18 cellular contexts compared by ENCODE assay signal in the genomic region with DNA sequence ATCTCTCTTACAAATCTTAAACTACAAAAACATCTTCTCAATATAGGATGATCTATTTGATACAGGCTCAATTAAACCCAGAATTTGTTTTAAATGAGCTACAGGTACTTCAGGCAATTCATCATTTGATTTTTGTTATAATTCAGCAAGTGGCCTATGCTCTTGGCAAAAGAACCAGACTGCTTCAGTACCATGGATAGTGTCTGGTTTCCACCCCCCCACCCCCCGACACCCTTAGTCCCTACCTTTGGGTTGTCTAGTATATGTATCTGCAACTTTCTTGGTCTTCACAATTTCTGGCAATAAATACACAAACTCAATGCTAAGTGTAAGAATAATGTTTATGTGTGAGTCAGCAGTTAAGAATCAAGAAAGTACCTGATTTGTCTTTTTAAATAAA.
A peak's percentile ranks its signal among the peaks of the same experiment; 100 is the strongest.
DNase-seq lines count a peak whose midpoint lies in the region; ATAC-seq, FAIRE-seq and TF ChIP-seq lines count a peak whose summit lies in the region.
"Had no signal": no experiment of that assay in that cellular context is flagged by ENCODE, and none has a peak within 500 bp of the region (broad histone marks: within the 10 kb centered on the region; RNA-seq: fewer than 3 reads in every experiment).

No MANE protein-coding gene starts in this region.

- WGBS in A549 (ENCODE audit: missing lambda C conversion rate) = 14% methylated on average over 1 of the region's 1 CpG
- WGBS in K562 (ENCODE audit: insufficient coverage, low coverage, missing lambda C conversion rate) = 0% methylated on average over 1 of the region's 1 CpG
- WGBS in sigmoid colon, 2 donors = 23 to 33% methylated on average over 1 of the region's 1 CpG

- no peak for TF ChIP-seq POLR2A in A549 (IDR thresholded peaks at IDR 0.05; ENCODE audit: low read length)
- TF ChIP-seq POLR2A in K562 (conservative IDR thresholded peaks at IDR 0.05) = no peak
- TF ChIP-seq POLR2A in sigmoid colon (IDR thresholded peaks at IDR 0.05) = no peak
- no peak for TF ChIP-seq POLR2A in erythroblast (IDR thresholded peaks at IDR 0.05; ENCODE audit: low read length)

- no peaks in the 10 kb centered on the region for H3K27me3 ChIP-seq in H7 (ENCODE audit: control insufficient read depth, insufficient read depth, low read length)
- H3K27me3 ChIP-seq in K562 (ENCODE audit: control insufficient read depth in 2 of 2, insufficient read depth in 2 of 2, low read length in 2 of 2) = no peaks in the 10 kb centered on the region
- H3K27me3 ChIP-seq in sigmoid colon = no peaks in the 10 kb centered on the region

- FAIRE-seq in A549 (lab: Jason Lieb, UNC) (no peak), K562 (lab: Jason Lieb, UNC) (no peak)
- FAIRE-seq: G401.6, H54 had no signal

- CTCF ChIA-PET in A549 (lab: Yijun Ruan, JAX) = no interaction called here
- CTCF ChIA-PET in K562 (lab: Yijun Ruan, JAX; ENCODE audit: low intra/inter-chr PET ratio) = no interaction called here

- H3K4me3 ChIP-seq in A549 (no peak overlapping the region), H7 (ENCODE audit: insufficient read depth, low read depth, low read length) (no peak overlapping the region), K562 (no peak overlapping the region), sigmoid colon (no peak overlapping the region)

- TF ChIP-seq EP300 in A549 (IDR thresholded peaks at IDR 0.05) = no peak
- no peak for TF ChIP-seq EP300 in Ishikawa (IDR thresholded peaks at IDR 0.05; ENCODE audit: borderline replicate concordance)
- TF ChIP-seq EP300 in K562 (IDR thresholded peaks at IDR 0.05; ENCODE audit: low read length) = no peak
- no peak for TF ChIP-seq EP300 in sigmoid colon (IDR thresholded peaks at IDR 0.05)

- POLR2A ChIA-PET in A549 (lab: Yijun Ruan, JAX) (no interaction called here), K562 (lab: Yijun Ruan, JAX) (no interaction called here)

- in situ Hi-C loops in K562 (cut with MboI) = no loop called here

- H4K20me1 ChIP-seq in K562 (replicated peaks; ENCODE audit: control insufficient read depth, insufficient read depth, low read length) = no peaks in the 10 kb centered on the region

- no peaks in the 10 kb centered on the region for H3K4me1 ChIP-seq in A549
- no peaks in the 10 kb centered on the region for H3K4me1 ChIP-seq in K562 (replicated peaks in 1 of 2; ENCODE audit: control insufficient read depth in 2 of 2, insufficient read depth in 2 of 2, low read length in 2 of 2)
- no peaks in the 10 kb centered on the region for H3K4me1 ChIP-seq in sigmoid colon
- H3K4me1 ChIP-seq: Caco-2 had no signal

- H2AFZ ChIP-seq in K562 (ENCODE audit: low read depth, low read length) = no peak overlapping the region

- no peak for DNase-seq in A549 (ENCODE audit: low read depth in 1 of 2, low spot score in 1 of 2)
- peak; percentile 9 for DNase-seq in H7
- no peak for DNase-seq in K562 (ENCODE audit: extremely low read depth in 1 of 4, low spot score in 3 of 4)
- no peak for DNase-seq in sigmoid colon
- DNase-seq in T-helper 2 cell = no peak
- no peak for DNase-seq in erythroblast (lab: John Stamatoyannopoulos, UW)
- DNase-seq: 8988T; C1 segment of cervical spinal cord; Caco-2; CD8-positive, alpha-beta T cell; DMS153; DND-41; GOT3; HCEC 1CT; HFFc6 had no signal

- no peaks in the 10 kb centered on the region for H3K9me1 ChIP-seq in K562 (ENCODE audit: control insufficient read depth, insufficient read depth, low read length)

- TF ChIP-seq CTCF in A549 (IDR thresholded peaks at IDR 0.05) (no peak), K562 (IDR thresholded peaks at IDR 0.05 in 2 of 3, conservative IDR thresholded peaks at IDR 0.05 in 1 of 3; ENCODE audit: insufficient read depth in 2 of 3, low read depth in 1 of 3, low read length in 3 of 3) (no peak), sigmoid colon (IDR thresholded peaks at IDR 0.05) (no peak)

- intact Hi-C loops in K562 (cut with micrococcal nuclease) = no loop called here
- intact Hi-C loops in sigmoid colon (cut with DNase I) = no loop called here

- no TSS peak for BruUV-seq in K562 (replicated peaks; lab: Mats Ljungman, UMichigan)

- no peak overlapping the region for H3K9ac ChIP-seq in K562 (ENCODE audit: insufficient read depth in 1 of 2, low read depth in 2 of 2, low read length in 2 of 2)

- TF ChIP-seq RAD21 in A549 (conservative IDR thresholded peaks at IDR 0.05 in 1 of 2, IDR thresholded peaks at IDR 0.05 in 1 of 2) = no peak
- no peak for TF ChIP-seq RAD21 in Ishikawa (IDR thresholded peaks at IDR 0.05; ENCODE audit: low read depth)
- no peak for TF ChIP-seq RAD21 in K562 (CRISPR knock-in tag; conservative IDR thresholded peaks at IDR 0.05 in 1 of 2, IDR thresholded peaks at IDR 0.05 in 1 of 2)

- H3K27ac ChIP-seq in A549 (no peak overlapping the region), K562 (ENCODE audit: extremely low read depth, low read depth, low read length) (no peak overlapping the region), sigmoid colon (no peak overlapping the region)

- no peaks in the 10 kb centered on the region for H3K79me2 ChIP-seq in K562 (ENCODE audit: control insufficient read depth, insufficient read depth, low read length)

- ATAC-seq in A549 (no peak), K562 (no peak)
- ATAC-seq: CD8-positive, alpha-beta T cell had no signal

- H3K9me3 ChIP-seq in A549 (no peaks in the 10 kb centered on the region), K562 (replicated peaks; ENCODE audit: control insufficient read depth, insufficient read depth, low read depth, low read length) (no peaks in the 10 kb centered on the region; the same call in 1 of the 2 replicates), sigmoid colon (peaks cover 0 to 2% (median under 1%) of the 10 kb centered on the region in 4 donors)
- H3K9me3 ChIP-seq: Caco-2 had no signal

- no peak overlapping the region for H3K4me2 ChIP-seq in A549
- H3K4me2 ChIP-seq in K562 (ENCODE audit: insufficient read depth, low read length) = no peak overlapping the region

- H3K36me3 ChIP-seq in H7 (replicated peaks; ENCODE audit: control insufficient read depth, insufficient read depth, low read length) = no peaks in the 10 kb centered on the region
- H3K36me3 ChIP-seq in K562 (ENCODE audit: control insufficient read depth, insufficient read depth, low read length) = no peaks in the 10 kb centered on the region
- no peaks in the 10 kb centered on the region for H3K36me3 ChIP-seq in sigmoid colon

TF ChIP-seq in A549, 52 proteins besides CTCF, POLR2A, EP300 and RAD21 (continues in another document):
- TF ChIP-seq, protein P1, sequence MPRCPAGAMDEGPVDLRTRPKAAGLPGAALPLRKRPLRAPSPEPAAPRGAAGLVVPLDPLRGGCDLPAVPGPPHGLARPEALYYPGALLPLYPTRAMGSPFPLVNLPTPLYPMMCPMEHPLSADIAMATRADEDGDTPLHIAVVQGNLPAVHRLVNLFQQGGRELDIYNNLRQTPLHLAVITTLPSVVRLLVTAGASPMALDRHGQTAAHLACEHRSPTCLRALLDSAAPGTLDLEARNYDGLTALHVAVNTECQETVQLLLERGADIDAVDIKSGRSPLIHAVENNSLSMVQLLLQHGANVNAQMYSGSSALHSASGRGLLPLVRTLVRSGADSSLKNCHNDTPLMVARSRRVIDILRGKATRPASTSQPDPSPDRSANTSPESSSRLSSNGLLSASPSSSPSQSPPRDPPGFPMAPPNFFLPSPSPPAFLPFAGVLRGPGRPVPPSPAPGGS (IDR thresholded peaks at IDR 0.05) = no peak

TF ChIP-seq in Ishikawa, 13 proteins besides CTCF, POLR2A, EP300 and RAD21 (continues in another document):
- TF ChIP-seq, protein P2, sequence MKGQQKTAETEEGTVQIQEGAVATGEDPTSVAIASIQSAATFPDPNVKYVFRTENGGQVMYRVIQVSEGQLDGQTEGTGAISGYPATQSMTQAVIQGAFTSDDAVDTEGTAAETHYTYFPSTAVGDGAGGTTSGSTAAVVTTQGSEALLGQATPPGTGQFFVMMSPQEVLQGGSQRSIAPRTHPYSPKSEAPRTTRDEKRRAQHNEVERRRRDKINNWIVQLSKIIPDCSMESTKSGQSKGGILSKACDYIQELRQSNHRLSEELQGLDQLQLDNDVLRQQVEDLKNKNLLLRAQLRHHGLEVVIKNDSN (IDR thresholded peaks at IDR 0.05) = no peak

TF ChIP-seq in K562, 482 proteins besides CTCF, POLR2A, EP300 and RAD21:
- TF ChIP-seq, protein P3, sequence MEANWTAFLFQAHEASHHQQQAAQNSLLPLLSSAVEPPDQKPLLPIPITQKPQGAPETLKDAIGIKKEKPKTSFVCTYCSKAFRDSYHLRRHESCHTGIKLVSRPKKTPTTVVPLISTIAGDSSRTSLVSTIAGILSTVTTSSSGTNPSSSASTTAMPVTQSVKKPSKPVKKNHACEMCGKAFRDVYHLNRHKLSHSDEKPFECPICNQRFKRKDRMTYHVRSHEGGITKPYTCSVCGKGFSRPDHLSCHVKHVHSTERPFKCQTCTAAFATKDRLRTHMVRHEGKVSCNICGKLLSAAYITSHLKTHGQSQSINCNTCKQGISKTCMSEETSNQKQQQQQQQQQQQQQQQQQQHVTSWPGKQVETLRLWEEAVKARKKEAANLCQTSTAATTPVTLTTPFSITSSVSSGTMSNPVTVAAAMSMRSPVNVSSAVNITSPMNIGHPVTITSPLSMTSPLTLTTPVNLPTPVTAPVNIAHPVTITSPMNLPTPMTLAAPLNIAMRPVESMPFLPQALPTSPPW (CRISPR knock-in tag; IDR thresholded peaks at IDR 0.05) = no peak
- TF ChIP-seq ZNF589 (CRISPR knock-in tag; IDR thresholded peaks at IDR 0.05; ENCODE audit: low read depth) (no peak), RBM25 (IDR thresholded peaks at IDR 0.05; ENCODE audit: low read depth, low read length, severe bottlenecking) (no peak), EHMT2 (IDR thresholded peaks at IDR 0.05) (peak; percentile 60; the same call in 1 of the 2 replicates)
- TF ChIP-seq, protein P4, sequence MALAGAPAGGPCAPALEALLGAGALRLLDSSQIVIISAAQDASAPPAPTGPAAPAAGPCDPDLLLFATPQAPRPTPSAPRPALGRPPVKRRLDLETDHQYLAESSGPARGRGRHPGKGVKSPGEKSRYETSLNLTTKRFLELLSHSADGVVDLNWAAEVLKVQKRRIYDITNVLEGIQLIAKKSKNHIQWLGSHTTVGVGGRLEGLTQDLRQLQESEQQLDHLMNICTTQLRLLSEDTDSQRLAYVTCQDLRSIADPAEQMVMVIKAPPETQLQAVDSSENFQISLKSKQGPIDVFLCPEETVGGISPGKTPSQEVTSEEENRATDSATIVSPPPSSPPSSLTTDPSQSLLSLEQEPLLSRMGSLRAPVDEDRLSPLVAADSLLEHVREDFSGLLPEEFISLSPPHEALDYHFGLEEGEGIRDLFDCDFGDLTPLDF (CRISPR knock-in tag; IDR thresholded peaks at IDR 0.05) = no peak
